Comparison of ENCODE assay signal across 13 cellular contexts in genomic region chr6:40509163-40509562, GRCh38.
"Had no signal": no experiment of that assay in that cellular context is flagged by ENCODE, and none has a peak within 500 bp of the region (broad histone marks: within the 10 kb centered on the region; RNA-seq: fewer than 3 reads in every experiment).

No MANE protein-coding gene starts in this region.

- DNase-seq: activated CD4-positive, alpha-beta T cell treated with anti-CD3 and anti-CD28 coated beads for 1 hour; activated gamma-delta T cell treated with Interleukin-2 at 50 U/mL for 16 hours; activated T-cell treated with anti-CD3 and anti-CD28 coated beads, Interleukin-2, amount 50 U/mL, for 4 hours; aorta; cortex of kidney; effector CD4-positive, alpha-beta T cell; islet precursor cell; pancreas; stimulated activated naive CD4-positive, alpha-beta T cell; SW 1271; T-helper 9 cell; transverse colon had no signal

- ATAC-seq: activated T-cell treated with anti-CD3 and anti-CD28 coated beads, Interleukin-2, amount 50 U/mL, for 4 hours; left lobe of liver; pancreas had no signal

- H3K4me3 Mint-ChIP-seq: activated T-cell treated with anti-CD3 and anti-CD28 coated beads, Interleukin-2, amount 50 U/mL, for 4 hours had no signal

- H3K9me3 Mint-ChIP-seq: activated T-cell treated with anti-CD3 and anti-CD28 coated beads, Interleukin-2, amount 50 U/mL, for 4 hours had no signal
